ENCODE assay signal across 8 cellular contexts in the genomic region with DNA sequence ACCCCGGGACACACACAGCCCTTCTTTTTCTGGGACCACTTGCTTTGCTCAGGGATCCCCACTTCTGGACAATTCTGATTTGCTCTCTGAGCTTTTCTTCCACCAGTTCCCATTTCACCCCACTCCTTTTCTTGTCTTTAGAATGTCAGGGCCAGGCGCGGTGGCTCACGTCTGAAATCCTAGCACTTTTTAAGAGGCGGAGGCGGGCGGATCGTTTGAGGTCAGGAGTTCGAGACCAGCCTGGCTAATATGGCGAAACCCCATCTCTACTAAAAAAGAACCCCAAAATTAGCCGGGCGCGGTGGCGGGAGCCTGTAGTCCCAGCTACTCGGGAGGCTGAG. TPM values are rescaled to one million over a fixed set of nuclear protein-coding genes. Genes with fewer than 3 reads are reported as not detected.
DNase-seq lines count a peak whose midpoint lies in the region; TF ChIP-seq lines count a peak whose summit lies in the region.

No MANE protein-coding gene starts in this region.

- H3K4me3 Mint-ChIP-seq in osteocyte (ENCODE audit: unreplicated experiment) = peak overlapping the region; percentile 93

- no peaks in the 10 kb centered on the region for H3K9me3 Mint-ChIP-seq in osteocyte (ENCODE audit: unreplicated experiment)

- peak overlapping the region; percentile 95 for H3K27ac Mint-ChIP-seq in osteocyte (ENCODE audit: unreplicated experiment)

- H3K4me1 Mint-ChIP-seq in osteocyte (ENCODE audit: unreplicated experiment) = peaks cover 46% of the 10 kb centered on the region

- peak overlapping the region; percentile 64 to 83 for H3K4me3 ChIP-seq in esophagus (ENCODE audit: low read depth in 1 of 2, low read length in 2 of 2)

- no peaks in the 10 kb centered on the region for H3K9me3 ChIP-seq in esophagus (ENCODE audit: control insufficient read depth in 2 of 2, insufficient read depth in 1 of 2, low read depth in 1 of 2, low read length in 1 of 2)

- H3K27me3 ChIP-seq in esophagus (ENCODE audit: control insufficient read depth in 1 of 2, insufficient read depth in 2 of 2, low read length in 2 of 2) = no peaks in the 10 kb centered on the region

- H3K4me1 ChIP-seq in esophagus (ENCODE audit: control insufficient read depth in 2 of 2, insufficient read depth in 2 of 2, low read length in 1 of 2) = peaks cover 0 to 2% of the 10 kb centered on the region in 2 donors

- 1 to 2% methylated on average over 15 of the region's 15 CpGs for WGBS in esophagus, 2 donors

- TF ChIP-seq CTCF in VCaP (conservative IDR thresholded peaks at IDR 0.05) = no peak
- TF ChIP-seq CTCF in osteocyte (IDR thresholded peaks at IDR 0.05) = no peak

- H3K36me3 ChIP-seq in esophagus (ENCODE audit: control insufficient read depth in 2 of 2, insufficient read depth in 2 of 2, low read length in 1 of 2) = no peaks in the 10 kb centered on the region

- peak; percentile 66 for DNase-seq in NCI-H146 (lab: John Stamatoyannopoulos, UW)
- no peak for DNase-seq in NCI-H146 treated with DMSO at 0.1 percent for 48 hours (lab: John Stamatoyannopoulos, UW; ENCODE audit: unreplicated experiment)
- no peak for DNase-seq in osteocyte (ENCODE audit: extremely low spot score, unreplicated experiment)
- no peak for DNase-seq in NCI-H2196 treated with DMSO at 0.1 percent for 48 hours (lab: John Stamatoyannopoulos, UW; ENCODE audit: unreplicated experiment)
- DNase-seq in dermis blood vessel endothelial cell = no peak
- DNase-seq in islet precursor cell = no peak

- peaks cover 5% of the 10 kb centered on the region for H3K36me3 Mint-ChIP-seq in osteocyte (ENCODE audit: unreplicated experiment)

- no peaks in the 10 kb centered on the region for H3K27me3 Mint-ChIP-seq in osteocyte (ENCODE audit: unreplicated experiment)

- H3K27ac ChIP-seq in VCaP (peak overlapping the region; percentile 91), esophagus (ENCODE audit: low read depth in 2 of 2, low read length in 1 of 2) (peak overlapping the region; percentile 71 to 90)

RNA-seq across cellular contexts. Expression of a gene that starts 0.9 kb away (rescaled TPM):
- 1 to 10 TPM in 1 of 2 donors, under 1 TPM in 1; 0.81 to 1.1 TPM for polyA plus RNA-seq in esophagus
- total RNA-seq in osteocyte (36.3 and 39.7 TPM in 2 replicates), dermis blood vessel endothelial cell (30.5 and 52.0 TPM in 2 replicates)

RNA-seq across cellular contexts. Expression of a gene that starts 49.2 kb away (rescaled TPM):
- 10 to 100 TPM; 57.8 to 80.2 TPM for polyA plus RNA-seq in esophagus
- 74.7 and 87.0 TPM in 2 replicates for total RNA-seq in osteocyte
- total RNA-seq in dermis blood vessel endothelial cell = 92.3 and 152 TPM in 2 replicates

RNA-seq across cellular contexts. Expression of a gene that starts 49.3 kb away (rescaled TPM):
- 10 to 100 TPM; 38.1 to 45.4 TPM for polyA plus RNA-seq in esophagus
- total RNA-seq in osteocyte (32.1 and 32.8 TPM in 2 replicates), dermis blood vessel endothelial cell (30.1 and 36.1 TPM in 2 replicates)
